20 cellular contexts compared by ENCODE assay signal in genomic region chr6:48564036-48564820, GRCh38.
"Had no signal": no experiment of that assay in that cellular context is flagged by ENCODE, and none has a peak within 500 bp of the region (broad histone marks: within the 10 kb centered on the region; RNA-seq: fewer than 3 reads in every experiment).

No MANE protein-coding gene starts in this region.

- DNase-seq: activated CD4-positive, alpha-beta memory T cell treated with anti-CD3 and anti-CD28 coated beads, Interleukin-2, amount 10 ng/mL, durations not matched to agents 7 days and 5 days; activated CD4-positive, alpha-beta T cell treated with anti-CD3 and anti-CD28 coated beads for 4 hours; activated gamma-delta T cell treated with Interleukin-2 at 50 U/mL for 16 hours; activated T-cell treated with anti-CD3 and anti-CD28 coated beads, Interleukin-2, amount 50 U/mL, for 4 hours; amniotic stem cell; central memory CD4-positive, alpha-beta T cell; effector CD4-positive, alpha-beta T cell; foreskin keratinocyte; mammary epithelial cell; natural killer cell; nucleus accumbens; sigmoid colon; spleen; T-helper 2 cell had no signal

- H3K36me3 Mint-ChIP-seq: activated naive CD8-positive, alpha-beta T cell; natural killer cell had no signal

- H3K4me3 Mint-ChIP-seq: activated CD4-positive, alpha-beta memory T cell treated with anti-CD3 and anti-CD28 coated beads, Interleukin-2, amount 10 ng/mL, durations not matched to agents 7 days and 5 days; activated naive CD8-positive, alpha-beta T cell; activated T-cell treated with anti-CD3 and anti-CD28 coated beads, Interleukin-2, amount 50 U/mL, for 4 hours; natural killer cell; stimulated activated naive CD8-positive, alpha-beta T cell treated with anti-CD3 and anti-CD28 coated beads, Interleukin-15, Interleukin-2, amounts not matched to agents 100 ng/mL and 50 ng/mL, for 24 hours; type B pancreatic cell had no signal

- H3K27ac ChIP-seq: coronary artery, foreskin keratinocyte, left lung, sigmoid colon, spleen, suprapubic skin had no signal

- H3K36me3 ChIP-seq: left lung, sigmoid colon, spleen, suprapubic skin had no signal

- H3K27ac Mint-ChIP-seq: activated CD4-positive, alpha-beta memory T cell treated with anti-CD3 and anti-CD28 coated beads, Interleukin-2, amount 10 ng/mL, durations not matched to agents 7 days and 5 days; activated naive CD8-positive, alpha-beta T cell; natural killer cell; stimulated activated naive CD8-positive, alpha-beta T cell treated with anti-CD3 and anti-CD28 coated beads, Interleukin-15, Interleukin-2, amounts not matched to agents 100 ng/mL and 50 ng/mL, for 24 hours; type B pancreatic cell had no signal

- H3K27me3 Mint-ChIP-seq: activated CD4-positive, alpha-beta memory T cell treated with anti-CD3 and anti-CD28 coated beads, Interleukin-2, amount 10 ng/mL, durations not matched to agents 7 days and 5 days; activated naive CD8-positive, alpha-beta T cell; stimulated activated naive CD8-positive, alpha-beta T cell treated with anti-CD3 and anti-CD28 coated beads, Interleukin-15, Interleukin-2, amounts not matched to agents 100 ng/mL and 50 ng/mL, for 24 hours; type B pancreatic cell had no signal

- H3K27me3 ChIP-seq: left lung, sigmoid colon, spleen, suprapubic skin had no signal

- H3K4me3 ChIP-seq: coronary artery, left lung, sigmoid colon, spleen, suprapubic skin had no signal

- H3K9me3 ChIP-seq: left lung, sigmoid colon, suprapubic skin had no signal

- H3K4me1 ChIP-seq: left lung, sigmoid colon, spleen, suprapubic skin had no signal

- H3K4me1 Mint-ChIP-seq: activated CD4-positive, alpha-beta memory T cell treated with anti-CD3 and anti-CD28 coated beads, Interleukin-2, amount 10 ng/mL, durations not matched to agents 7 days and 5 days; natural killer cell had no signal
